Comparison of ENCODE assay signal across 1 cellular context in genomic region chr13:30334663-30335386, GRCh38.
TF ChIP-seq lines count a peak whose summit lies in the region.

No MANE protein-coding gene starts in this region.

TF ChIP-seq in HepG2, 621 proteins besides CTCF, POLR2A, EP300 and RAD21 (continued from another document and continues in another):
- TF ChIP-seq, protein P1, sequence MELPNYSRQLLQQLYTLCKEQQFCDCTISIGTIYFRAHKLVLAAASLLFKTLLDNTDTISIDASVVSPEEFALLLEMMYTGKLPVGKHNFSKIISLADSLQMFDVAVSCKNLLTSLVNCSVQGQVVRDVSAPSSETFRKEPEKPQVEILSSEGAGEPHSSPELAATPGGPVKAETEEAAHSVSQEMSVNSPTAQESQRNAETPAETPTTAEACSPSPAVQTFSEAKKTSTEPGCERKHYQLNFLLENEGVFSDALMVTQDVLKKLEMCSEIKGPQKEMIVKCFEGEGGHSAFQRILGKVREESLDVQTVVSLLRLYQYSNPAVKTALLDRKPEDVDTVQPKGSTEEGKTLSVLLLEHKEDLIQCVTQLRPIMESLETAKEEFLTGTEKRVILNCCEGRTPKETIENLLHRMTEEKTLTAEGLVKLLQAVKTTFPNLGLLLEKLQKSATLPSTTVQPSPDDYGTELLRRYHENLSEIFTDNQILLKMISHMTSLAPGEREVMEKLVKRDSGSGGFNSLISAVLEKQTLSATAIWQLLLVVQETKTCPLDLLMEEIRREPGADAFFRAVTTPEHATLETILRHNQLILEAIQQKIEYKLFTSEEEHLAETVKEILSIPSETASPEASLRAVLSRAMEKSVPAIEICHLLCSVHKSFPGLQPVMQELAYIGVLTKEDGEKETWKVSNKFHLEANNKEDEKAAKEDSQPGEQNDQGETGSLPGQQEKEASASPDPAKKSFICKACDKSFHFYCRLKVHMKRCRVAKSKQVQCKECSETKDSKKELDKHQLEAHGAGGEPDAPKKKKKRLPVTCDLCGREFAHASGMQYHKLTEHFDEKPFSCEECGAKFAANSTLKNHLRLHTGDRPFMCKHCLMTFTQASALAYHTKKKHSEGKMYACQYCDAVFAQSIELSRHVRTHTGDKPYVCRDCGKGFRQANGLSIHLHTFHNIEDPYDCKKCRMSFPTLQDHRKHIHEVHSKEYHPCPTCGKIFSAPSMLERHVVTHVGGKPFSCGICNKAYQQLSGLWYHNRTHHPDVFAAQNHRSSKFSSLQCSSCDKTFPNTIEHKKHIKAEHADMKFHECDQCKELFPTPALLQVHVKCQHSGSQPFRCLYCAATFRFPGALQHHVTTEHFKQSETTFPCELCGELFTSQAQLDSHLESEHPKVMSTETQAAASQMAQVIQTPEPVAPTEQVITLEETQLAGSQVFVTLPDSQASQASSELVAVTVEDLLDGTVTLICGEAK (IDR thresholded peaks at IDR 0.05): no peak
- TF ChIP-seq, protein P1 (CRISPR knock-in tag; IDR thresholded peaks at IDR 0.05): no peak
- TF ChIP-seq, protein P2, sequence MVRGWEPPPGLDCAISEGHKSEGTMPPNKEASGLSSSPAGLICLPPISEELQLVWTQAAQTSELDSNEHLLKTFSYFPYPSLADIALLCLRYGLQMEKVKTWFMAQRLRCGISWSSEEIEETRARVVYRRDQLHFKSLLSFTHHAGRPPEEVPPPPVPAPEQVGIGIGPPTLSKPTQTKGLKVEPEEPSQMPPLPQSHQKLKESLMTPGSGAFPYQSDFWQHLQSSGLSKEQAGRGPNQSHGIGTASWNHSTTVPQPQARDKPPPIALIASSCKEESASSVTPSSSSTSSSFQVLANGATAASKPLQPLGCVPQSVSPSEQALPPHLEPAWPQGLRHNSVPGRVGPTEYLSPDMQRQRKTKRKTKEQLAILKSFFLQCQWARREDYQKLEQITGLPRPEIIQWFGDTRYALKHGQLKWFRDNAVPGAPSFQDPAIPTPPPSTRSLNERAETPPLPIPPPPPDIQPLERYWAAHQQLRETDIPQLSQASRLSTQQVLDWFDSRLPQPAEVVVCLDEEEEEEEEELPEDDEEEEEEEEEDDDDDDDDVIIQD (CRISPR knock-in tag; IDR thresholded peaks at IDR 0.05; ENCODE audit: low read depth): peak; percentile 73; the same call in 1 of the 2 replicates
- TF ChIP-seq, protein P3, sequence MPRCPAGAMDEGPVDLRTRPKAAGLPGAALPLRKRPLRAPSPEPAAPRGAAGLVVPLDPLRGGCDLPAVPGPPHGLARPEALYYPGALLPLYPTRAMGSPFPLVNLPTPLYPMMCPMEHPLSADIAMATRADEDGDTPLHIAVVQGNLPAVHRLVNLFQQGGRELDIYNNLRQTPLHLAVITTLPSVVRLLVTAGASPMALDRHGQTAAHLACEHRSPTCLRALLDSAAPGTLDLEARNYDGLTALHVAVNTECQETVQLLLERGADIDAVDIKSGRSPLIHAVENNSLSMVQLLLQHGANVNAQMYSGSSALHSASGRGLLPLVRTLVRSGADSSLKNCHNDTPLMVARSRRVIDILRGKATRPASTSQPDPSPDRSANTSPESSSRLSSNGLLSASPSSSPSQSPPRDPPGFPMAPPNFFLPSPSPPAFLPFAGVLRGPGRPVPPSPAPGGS (CRISPR knock-in tag; IDR thresholded peaks at IDR 0.05): no peak
- no peak for TF ChIP-seq MTA3 (CRISPR knock-in tag; IDR thresholded peaks at IDR 0.05)
- TF ChIP-seq PRMT3 (CRISPR knock-in tag; IDR thresholded peaks at IDR 0.05; ENCODE audit: borderline replicate concordance, low read depth): no peak
- TF ChIP-seq, protein P4, sequence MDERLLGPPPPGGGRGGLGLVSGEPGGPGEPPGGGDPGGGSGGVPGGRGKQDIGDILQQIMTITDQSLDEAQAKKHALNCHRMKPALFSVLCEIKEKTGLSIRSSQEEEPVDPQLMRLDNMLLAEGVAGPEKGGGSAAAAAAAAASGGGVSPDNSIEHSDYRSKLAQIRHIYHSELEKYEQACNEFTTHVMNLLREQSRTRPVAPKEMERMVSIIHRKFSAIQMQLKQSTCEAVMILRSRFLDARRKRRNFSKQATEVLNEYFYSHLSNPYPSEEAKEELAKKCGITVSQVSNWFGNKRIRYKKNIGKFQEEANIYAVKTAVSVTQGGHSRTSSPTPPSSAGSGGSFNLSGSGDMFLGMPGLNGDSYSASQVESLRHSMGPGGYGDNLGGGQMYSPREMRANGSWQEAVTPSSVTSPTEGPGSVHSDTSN (CRISPR knock-in tag; IDR thresholded peaks at IDR 0.05): no peak
- TF ChIP-seq, protein P5, sequence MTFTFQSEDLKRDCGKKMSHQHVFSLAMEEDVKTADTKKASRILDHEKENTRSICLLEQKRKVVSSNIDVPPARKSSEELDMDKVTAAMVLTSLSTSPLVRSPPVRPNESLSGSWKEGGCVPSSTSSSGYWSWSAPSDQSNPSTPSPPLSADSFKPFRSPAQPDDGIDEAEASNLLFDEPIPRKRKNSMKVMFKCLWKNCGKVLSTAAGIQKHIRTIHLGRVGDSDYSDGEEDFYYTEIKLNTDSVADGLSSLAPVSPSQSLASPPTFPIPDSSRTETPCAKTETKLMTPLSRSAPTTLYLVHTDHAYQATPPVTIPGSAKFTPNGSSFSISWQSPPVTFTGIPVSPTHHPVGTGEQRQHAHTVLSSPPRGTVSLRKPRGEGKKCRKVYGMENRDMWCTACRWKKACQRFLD (CRISPR knock-in tag; IDR thresholded peaks at IDR 0.05; ENCODE audit: borderline replicate concordance): no peak
- TF ChIP-seq STAG1 (CRISPR knock-in tag; IDR thresholded peaks at IDR 0.05): peak; percentile 83
- TF ChIP-seq ZNF513 (CRISPR knock-in tag; conservative IDR thresholded peaks at IDR 0.05): no peak
- TF ChIP-seq RORA (CRISPR knock-in tag; IDR thresholded peaks at IDR 0.05): no peak
- no peak for TF ChIP-seq ZNF468 (CRISPR knock-in tag; IDR thresholded peaks at IDR 0.05)
- TF ChIP-seq ZNF567 (CRISPR knock-in tag; IDR thresholded peaks at IDR 0.05; ENCODE audit: borderline replicate concordance): no peak
- TF ChIP-seq ZNF577 (CRISPR knock-in tag; IDR thresholded peaks at IDR 0.05; ENCODE audit: borderline replicate concordance, low read depth): no peak
- no peak for TF ChIP-seq ZNF124 (CRISPR knock-in tag; IDR thresholded peaks at IDR 0.05)
- no peak for TF ChIP-seq DMAP1 (CRISPR knock-in tag; IDR thresholded peaks at IDR 0.05)
- no peak for TF ChIP-seq ZNF724P (CRISPR knock-in tag; IDR thresholded peaks at IDR 0.05; ENCODE audit: borderline replicate concordance)
- TF ChIP-seq HDAC6 (IDR thresholded peaks at IDR 0.05; ENCODE audit: low read depth, low read length): no peak
- no peak for TF ChIP-seq ZBTB10 (CRISPR knock-in tag; IDR thresholded peaks at IDR 0.05; ENCODE audit: borderline replicate concordance)
- 0 out of 2 replicates have a peak, but pooled peaks have one; percentile 46 for TF ChIP-seq ZSCAN25 (CRISPR knock-in tag; IDR thresholded peaks at IDR 0.05)
- no peak for TF ChIP-seq ESRRA (CRISPR knock-in tag; IDR thresholded peaks at IDR 0.05; ENCODE audit: low read depth)
- TF ChIP-seq BHLHE40 (IDR thresholded peaks at IDR 0.05; ENCODE audit: low read length): no peak
- TF ChIP-seq MEF2D (CRISPR knock-in tag; IDR thresholded peaks at IDR 0.05): no peak
- TF ChIP-seq NBN (conservative IDR thresholded peaks at IDR 0.05): no peak
- TF ChIP-seq ZNF609 (CRISPR knock-in tag; IDR thresholded peaks at IDR 0.05; ENCODE audit: borderline replicate concordance): no peak
- TF ChIP-seq ATF7-NPFF (CRISPR knock-in tag; IDR thresholded peaks at IDR 0.05; ENCODE audit: low read depth): no peak
- TF ChIP-seq TGIF2 (CRISPR knock-in tag; IDR thresholded peaks at IDR 0.05): peak; percentile 80; the same call in 1 of the 2 replicates
- no peak for TF ChIP-seq ZFP90 (CRISPR knock-in tag; IDR thresholded peaks at IDR 0.05; ENCODE audit: borderline replicate concordance)
- TF ChIP-seq ZFP36 (IDR thresholded peaks at IDR 0.05; ENCODE audit: borderline replicate concordance, low read depth, low read length, partially characterized antibody): no peak
- no peak for TF ChIP-seq DDIT3 (CRISPR knock-in tag; IDR thresholded peaks at IDR 0.05)
- TF ChIP-seq MED1 (CRISPR knock-in tag; IDR thresholded peaks at IDR 0.05): peak; percentile 31; the same call in 1 of the 2 replicates
- TF ChIP-seq ZNF10 (CRISPR knock-in tag; IDR thresholded peaks at IDR 0.05; ENCODE audit: borderline replicate concordance, low read depth): no peak
- no peak for TF ChIP-seq SRF (IDR thresholded peaks at IDR 0.05; ENCODE audit: low read depth, low read length)
